Comparison of ENCODE assay signal across 1 cellular context in genomic region chr3:177610262-177610661, GRCh38.
TF ChIP-seq lines count a peak whose summit lies in the region.

No MANE protein-coding gene starts in this region.

TF ChIP-seq in H1, 55 proteins besides CTCF, POLR2A, EP300 and RAD21:
- TF ChIP-seq BCL11A (IDR thresholded peaks at IDR 0.05; ENCODE audit: low read depth in 2 of 2, low read length in 2 of 2) (no peak), SP1 (IDR thresholded peaks at IDR 0.05; ENCODE audit: low read depth, low read length) (peak; percentile 58; the same call in 1 of the 2 replicates), TEAD4 (IDR thresholded peaks at IDR 0.05; ENCODE audit: low read depth, low read length) (0 out of 2 replicates have a peak, but pooled peaks have one; percentile 17), TCF12 (IDR thresholded peaks at IDR 0.05; ENCODE audit: low read depth, low read length) (0 out of 2 replicates have a peak, but pooled peaks have one; percentile 18)
